In genomic region chr9:128733256-128733655, GRCh38 we compare ENCODE assay signal across 9 cellular contexts.
DNase-seq lines count a peak whose midpoint lies in the region; ATAC-seq and TF ChIP-seq lines count a peak whose summit lies in the region.
"Had no signal": no experiment of that assay in that cellular context is flagged by ENCODE, and none has a peak within 500 bp of the region (broad histone marks: within the 10 kb centered on the region; RNA-seq: fewer than 3 reads in every experiment).

No MANE protein-coding gene starts in this region.

- no peaks in the 10 kb centered on the region for H3K9me3 ChIP-seq in OCI-LY1 (ENCODE audit: low read length)

- H3K27ac ChIP-seq in OCI-LY1 (ENCODE audit: low read depth, low read length, poor library complexity, severe bottlenecking) (no peak overlapping the region), layer of hippocampus (ENCODE audit: low read depth, low read length) (peak overlapping the region; percentile 75), substantia nigra (ENCODE audit: low read depth, low read length, poor library complexity, severe bottlenecking) (peak overlapping the region; percentile 68)

- peaks cover 7% of the 10 kb centered on the region for H3K4me1 ChIP-seq in OCI-LY1 (ENCODE audit: insufficient read depth, low read length, severe bottlenecking)

- no peak overlapping the region; the same call in 1 of the 2 replicates for H3K9ac ChIP-seq in OCI-LY1 (ENCODE audit: low read length)

- no peaks in the 10 kb centered on the region for H3K79me2 ChIP-seq in OCI-LY1 (ENCODE audit: insufficient read depth, low read length)

- peak; percentile 65 for TF ChIP-seq CTCF in OCI-LY1 (IDR thresholded peaks at IDR 0.05; ENCODE audit: low read length)

- H3K4me3 ChIP-seq in OCI-LY1 (ENCODE audit: low read depth, low read length, poor library complexity, severe bottlenecking), result no peak overlapping the region

- no peaks in the 10 kb centered on the region for H4K20me1 ChIP-seq in OCI-LY1 (ENCODE audit: insufficient read depth, low read length)

- peak; percentile 64 for DNase-seq in DMS153 (lab: John Stamatoyannopoulos, UW)
- DNase-seq in HuH-7 (ENCODE audit: low spot score), result peak; percentile 97
- DNase-seq in cerebellar cortex (ENCODE audit: low spot score), result peak; percentile 87
- peak in 35 of 49 donors; percentile 5 to 64 (median 30) for DNase-seq in substantia nigra (lab: John Stamatoyannopoulos, UW)
- DNase-seq: T-cell had no signal

- H3F3A ChIP-seq in OCI-LY1 (ENCODE audit: insufficient read depth, low read length), result no peaks in the 10 kb centered on the region

- H2AFZ ChIP-seq in OCI-LY1 (ENCODE audit: low read length), result no peak overlapping the region

- no peaks in the 10 kb centered on the region for H3K27me3 ChIP-seq in OCI-LY1 (ENCODE audit: insufficient read depth, low read length)
- no peaks in the 10 kb centered on the region for H3K27me3 ChIP-seq in layer of hippocampus (ENCODE audit: control insufficient read depth, insufficient read depth, low read length)

- ATAC-seq in GM19455 (IDR thresholded peaks at IDR 0.05; ENCODE audit: unreplicated experiment), result no peak
- no peak for ATAC-seq in GM19324 (IDR thresholded peaks at IDR 0.05; ENCODE audit: low FRiP score, unreplicated experiment)

- H3K36me3 ChIP-seq in OCI-LY1 (ENCODE audit: insufficient read depth, low read length), result peaks cover 13% of the 10 kb centered on the region; the same call in 1 of the 2 replicates

- no peaks in the 10 kb centered on the region for H3K9me2 ChIP-seq in OCI-LY1 (ENCODE audit: low read depth, low read length)

- H3K4me2 ChIP-seq in OCI-LY1 (ENCODE audit: low read length), result peak overlapping the region; percentile 10; the same call in 1 of the 2 replicates

Comparison
In these comparisons a context has a peak if more than half of its experiments do, and no peak if none do; other contexts are left out.
1. DNase-seq: peak in every context shown above with its lines; median percentile 97 in HuH-7; 87 in cerebellar cortex; 64 in DMS153; 30 in substantia nigra.